29 cellular contexts compared by ENCODE assay signal in the genomic region with DNA sequence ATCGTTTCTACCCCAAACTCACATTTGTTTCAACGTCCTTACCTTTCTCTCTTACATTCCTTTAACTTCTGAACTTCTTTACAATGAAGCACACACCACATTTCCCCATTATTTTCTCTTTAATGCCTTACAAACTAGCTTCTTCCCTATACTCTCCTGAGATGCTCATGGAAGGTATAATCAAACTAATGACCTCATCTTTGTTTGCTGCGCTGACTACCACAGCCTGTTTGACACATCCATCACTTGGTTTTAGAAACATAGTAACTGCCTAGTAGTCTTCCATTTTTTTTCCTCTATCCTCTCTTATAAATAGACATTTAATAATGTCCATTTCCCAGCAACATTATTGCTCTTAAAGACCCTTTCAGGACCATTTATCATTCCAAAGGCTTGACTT.
"Had no signal": no experiment of that assay in that cellular context is flagged by ENCODE, and none has a peak within 500 bp of the region (broad histone marks: within the 10 kb centered on the region; RNA-seq: fewer than 3 reads in every experiment).

No MANE protein-coding gene starts in this region.

- DNase-seq: activated CD4-positive, alpha-beta memory T cell treated with anti-CD3 and anti-CD28 coated beads for 36 hours; activated CD4-positive, alpha-beta T cell treated with anti-CD3 and anti-CD28 coated beads, Interleukin-2, amount 10 ng/mL, durations not matched to agents 24 days and 14 days; activated CD4-positive, CD25-positive, alpha-beta regulatory T cell treated with anti-CD3 and anti-CD28 coated beads, Interleukin-2, amount 50 U/mL, for 72 hours; activated CD8-positive, alpha-beta memory T cell treated with anti-CD3 and anti-CD28 coated beads, Interleukin-2, amount 50 U/mL, for 4 hours; activated effector memory CD4-positive, alpha-beta T cell treated with anti-CD3 and anti-CD28 coated beads, Interleukin-2, amount 50 U/mL, for 16 hours; activated naive CD4-positive, alpha-beta T cell treated with anti-CD3 and anti-CD28 coated beads for 36 hours; activated naive CD8-positive, alpha-beta T cell treated with anti-CD3 and anti-CD28 coated beads, Interleukin-2, amount 10 ng/mL, durations not matched to agents 7 days and 5 days; activated T-cell treated with anti-CD3 and anti-CD28 coated beads, Interleukin-2, amount 50 U/mL, for 1 hour; caudate nucleus; cortex of kidney; left cardiac atrium; left ventricle myocardium superior; nucleus accumbens; stimulated activated CD4-positive, alpha-beta T cell treated with anti-CD3 and anti-CD28 coated beads, Interleukin-12 subunit alpha, Interleukin-12 subunit beta, amount 100 ng/mL, for 4 hours; stimulated activated CD4-positive, alpha-beta T cell treated with anti-CD3 and anti-CD28 coated beads, Interleukin-4, amount 100 ng/mL, for 1 hour; T1000; uterus had no signal

- H3K9me3 ChIP-seq: ascending aorta, gastroesophageal sphincter, right atrium auricular region, thoracic aorta, uterus had no signal

- H3K4me3 Mint-ChIP-seq: activated CD4-positive, alpha-beta memory T cell treated with anti-CD3 and anti-CD28 coated beads for 36 hours; activated CD4-positive, alpha-beta T cell treated with anti-CD3 and anti-CD28 coated beads, Interleukin-2, amount 10 ng/mL, durations not matched to agents 24 days and 14 days; activated naive CD4-positive, alpha-beta T cell treated with anti-CD3 and anti-CD28 coated beads for 36 hours; activated naive CD8-positive, alpha-beta T cell treated with anti-CD3 and anti-CD28 coated beads, Interleukin-2, amount 10 ng/mL, durations not matched to agents 7 days and 5 days; activated T-helper 1 cell treated with anti-CD3 and anti-CD28 coated beads, Interleukin-12 subunit alpha, Interleukin-12 subunit beta, Interleukin-2, Interleukin-4 antibody, amounts not matched to agents 30 ng/mL and 10 ng/mL and 1 ng/mL, durations not matched to agents 14 hours and 24 hours and 36 hours; neural crest cell; stimulated activated effector memory CD8-positive, alpha-beta T cell treated with anti-CD3 and anti-CD28 coated beads, Interleukin-12 subunit alpha, Interleukin-12 subunit beta, amount 100 ng/mL, for 72 hours; stimulated activated naive CD8-positive, alpha-beta T cell treated with anti-CD3 and anti-CD28 coated beads, Interleukin-15, Interleukin-2, amounts not matched to agents 100 ng/mL and 50 ng/mL, for 24 hours; type B pancreatic cell had no signal

- H3K27ac ChIP-seq: ascending aorta, gastroesophageal sphincter, hepatocyte, right atrium auricular region, thoracic aorta, uterus had no signal

- H3K36me3 ChIP-seq: ascending aorta, gastroesophageal sphincter, right atrium auricular region, thoracic aorta, uterus had no signal

- H3K4me3 ChIP-seq: ascending aorta, gastroesophageal sphincter, hepatocyte, right atrium auricular region, thoracic aorta, uterus had no signal

- H3K36me3 Mint-ChIP-seq: activated CD4-positive, alpha-beta memory T cell treated with anti-CD3 and anti-CD28 coated beads for 36 hours; activated naive CD8-positive, alpha-beta T cell treated with anti-CD3 and anti-CD28 coated beads, Interleukin-2, amount 10 ng/mL, durations not matched to agents 7 days and 5 days; stimulated activated effector memory CD8-positive, alpha-beta T cell treated with anti-CD3 and anti-CD28 coated beads, Interleukin-12 subunit alpha, Interleukin-12 subunit beta, amount 100 ng/mL, for 72 hours; type B pancreatic cell had no signal

- H3K27ac Mint-ChIP-seq: activated CD4-positive, alpha-beta memory T cell treated with anti-CD3 and anti-CD28 coated beads for 36 hours; activated CD4-positive, alpha-beta T cell treated with anti-CD3 and anti-CD28 coated beads, Interleukin-2, amount 10 ng/mL, durations not matched to agents 24 days and 14 days; activated naive CD4-positive, alpha-beta T cell treated with anti-CD3 and anti-CD28 coated beads for 36 hours; activated naive CD8-positive, alpha-beta T cell treated with anti-CD3 and anti-CD28 coated beads, Interleukin-2, amount 10 ng/mL, durations not matched to agents 7 days and 5 days; activated T-helper 1 cell treated with anti-CD3 and anti-CD28 coated beads, Interleukin-12 subunit alpha, Interleukin-12 subunit beta, Interleukin-2, Interleukin-4 antibody, amounts not matched to agents 30 ng/mL and 10 ng/mL and 1 ng/mL, durations not matched to agents 14 hours and 24 hours and 36 hours; stimulated activated effector memory CD8-positive, alpha-beta T cell treated with anti-CD3 and anti-CD28 coated beads, Interleukin-12 subunit alpha, Interleukin-12 subunit beta, amount 100 ng/mL, for 72 hours; stimulated activated naive CD8-positive, alpha-beta T cell treated with anti-CD3 and anti-CD28 coated beads, Interleukin-15, Interleukin-2, amounts not matched to agents 100 ng/mL and 50 ng/mL, for 24 hours; type B pancreatic cell had no signal

- H3K27me3 ChIP-seq: ascending aorta, gastroesophageal sphincter, right atrium auricular region, uterus had no signal

- H3K79me2 ChIP-seq: hepatocyte had no signal

- H3K27me3 Mint-ChIP-seq: activated CD4-positive, alpha-beta memory T cell treated with anti-CD3 and anti-CD28 coated beads for 36 hours; activated CD4-positive, alpha-beta T cell treated with anti-CD3 and anti-CD28 coated beads, Interleukin-2, amount 10 ng/mL, durations not matched to agents 24 days and 14 days; activated naive CD8-positive, alpha-beta T cell treated with anti-CD3 and anti-CD28 coated beads, Interleukin-2, amount 10 ng/mL, durations not matched to agents 7 days and 5 days; stimulated activated naive CD8-positive, alpha-beta T cell treated with anti-CD3 and anti-CD28 coated beads, Interleukin-15, Interleukin-2, amounts not matched to agents 100 ng/mL and 50 ng/mL, for 24 hours had no signal

- H3K4me1 Mint-ChIP-seq: activated CD4-positive, alpha-beta T cell treated with anti-CD3 and anti-CD28 coated beads, Interleukin-2, amount 10 ng/mL, durations not matched to agents 24 days and 14 days; activated naive CD8-positive, alpha-beta T cell treated with anti-CD3 and anti-CD28 coated beads, Interleukin-2, amount 10 ng/mL, durations not matched to agents 7 days and 5 days; stimulated activated effector memory CD8-positive, alpha-beta T cell treated with anti-CD3 and anti-CD28 coated beads, Interleukin-12 subunit alpha, Interleukin-12 subunit beta, amount 100 ng/mL, for 72 hours had no signal

- H2AFZ ChIP-seq: hepatocyte had no signal

- FAIRE-seq: endothelial cell of umbilical vein, keratinocyte had no signal

- ATAC-seq: gastroesophageal sphincter; left cardiac atrium; left ventricle myocardium superior; stimulated activated effector memory CD8-positive, alpha-beta T cell treated with anti-CD3 and anti-CD28 coated beads, Interleukin-12 subunit alpha, Interleukin-12 subunit beta, amount 100 ng/mL, for 72 hours had no signal

- H3K9me3 Mint-ChIP-seq: activated CD4-positive, alpha-beta T cell treated with anti-CD3 and anti-CD28 coated beads, Interleukin-2, amount 10 ng/mL, durations not matched to agents 24 days and 14 days had no signal

- H3K4me2 ChIP-seq: hepatocyte had no signal

- H3K4me1 ChIP-seq: ascending aorta, gastroesophageal sphincter, right atrium auricular region, uterus had no signal
